8 cellular contexts compared by ENCODE assay signal in the genomic region with DNA sequence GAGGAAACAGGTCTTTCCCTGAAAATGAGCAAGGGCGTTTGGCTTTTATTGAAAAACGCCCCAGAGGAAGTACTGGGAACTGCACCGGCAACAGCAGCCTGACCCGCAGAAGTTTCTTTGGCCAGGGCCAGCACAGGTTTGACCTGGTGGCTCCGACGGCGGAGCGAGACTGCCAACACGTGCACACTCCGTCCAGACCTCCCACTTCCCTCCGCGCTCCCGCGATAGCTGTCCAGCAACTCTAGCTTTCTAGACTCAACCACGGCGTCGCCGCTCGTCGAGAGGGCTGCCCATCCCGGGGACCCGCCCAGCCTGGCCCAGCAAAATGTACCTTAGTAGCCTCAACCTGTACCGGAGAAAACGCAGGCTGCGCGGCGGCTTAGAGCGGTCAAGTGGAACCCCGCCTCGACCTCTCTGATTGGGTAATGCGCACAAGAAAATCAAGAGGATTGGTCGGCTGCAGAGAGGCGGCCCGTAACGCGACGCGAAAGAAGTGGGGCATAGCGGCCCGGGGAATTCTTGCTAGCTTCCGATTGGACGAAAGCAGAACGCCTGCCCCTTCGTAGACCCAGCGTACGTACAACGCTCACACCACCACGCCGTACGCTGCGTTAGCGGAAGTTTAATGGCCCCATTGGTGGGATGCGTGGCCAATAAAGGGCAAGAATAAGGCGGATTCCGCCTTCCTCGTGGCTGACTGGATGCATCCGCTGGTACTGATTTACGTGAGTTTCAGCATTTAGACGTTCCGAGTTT. TPM values are rescaled to one million over a fixed set of nuclear protein-coding genes. Genes with fewer than 3 reads are reported as not detected.
DNase-seq lines count a peak whose midpoint lies in the region; ATAC-seq and TF ChIP-seq lines count a peak whose summit lies in the region.

A gene with protein sequence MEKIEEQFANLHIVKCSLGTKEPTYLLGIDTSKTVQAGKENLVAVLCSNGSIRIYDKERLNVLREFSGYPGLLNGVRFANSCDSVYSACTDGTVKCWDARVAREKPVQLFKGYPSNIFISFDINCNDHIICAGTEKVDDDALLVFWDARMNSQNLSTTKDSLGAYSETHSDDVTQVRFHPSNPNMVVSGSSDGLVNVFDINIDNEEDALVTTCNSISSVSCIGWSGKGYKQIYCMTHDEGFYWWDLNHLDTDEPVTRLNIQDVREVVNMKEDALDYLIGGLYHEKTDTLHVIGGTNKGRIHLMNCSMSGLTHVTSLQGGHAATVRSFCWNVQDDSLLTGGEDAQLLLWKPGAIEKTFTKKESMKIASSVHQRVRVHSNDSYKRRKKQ (minus strand): TSS at position 399 of the 756 bp plus-strand sequence. CDS start 41,929 bp downstream, outside the sequence.

- peaks cover 0 to 7% of the 10 kb centered on the region in 2 donors for H3K9me3 ChIP-seq in breast epithelium
- no peaks in the 10 kb centered on the region for H3K9me3 ChIP-seq in iPS-18c (ENCODE audit: control insufficient read depth, insufficient read depth, low read length)
- no peaks in the 10 kb centered on the region for H3K9me3 ChIP-seq in skeletal muscle tissue (ENCODE audit: control insufficient read depth in 3 of 3, low read length in 3 of 3)

- peak within 1 kb of the TSS; percentile 56 to 90 (median 73) for H3K4me3 ChIP-seq in breast epithelium
- H3K4me3 ChIP-seq in iPS-18c (ENCODE audit: insufficient read depth, low read depth, low read length) = peak within 1 kb of the TSS; percentile 73
- peak within 1 kb of the TSS; percentile 73 to 98 (median 92) for H3K4me3 ChIP-seq in skeletal muscle tissue (ENCODE audit: low read length in 3 of 3)

- no peaks in the 10 kb centered on the region for H3K36me3 ChIP-seq in breast epithelium
- H3K36me3 ChIP-seq in skeletal muscle tissue (ENCODE audit: control insufficient read depth in 3 of 3, insufficient read depth in 3 of 3, low read length in 3 of 3) = peaks cover 0 to 4% (median 0%) of the 10 kb centered on the region in 3 donors

- intact Hi-C loops in breast epithelium (cut with DNase I; ENCODE audit: low total_unique reads) = no loop called here

- ATAC-seq in GM18873 (IDR thresholded peaks at IDR 0.05; ENCODE audit: low FRiP score, unreplicated experiment) (peak; percentile 82), HG03139 (IDR thresholded peaks at IDR 0.05; ENCODE audit: unreplicated experiment) (peak; percentile 78)

- H3K9ac ChIP-seq in skeletal muscle tissue (ENCODE audit: low read depth in 1 of 3, low read length in 3 of 3) = peak within 1 kb of the TSS; percentile 84 to 91 (median 90)

- peaks cover 0 to 4% of the 10 kb centered on the region in 2 donors for H3K4me1 ChIP-seq in breast epithelium
- peaks cover 0 to 6% (median 2%) of the 10 kb centered on the region in 3 donors for H3K4me1 ChIP-seq in skeletal muscle tissue (ENCODE audit: control insufficient read depth in 3 of 3, insufficient read depth in 3 of 3, low read length in 3 of 3)

- H3K27me3 ChIP-seq in breast epithelium (no peaks in the 10 kb centered on the region), skeletal muscle tissue (ENCODE audit: control insufficient read depth in 3 of 3, insufficient read depth in 3 of 3, low read length in 3 of 3) (no peaks in the 10 kb centered on the region)

- H3K27ac ChIP-seq in VCaP = peak within 1 kb of the TSS; percentile 92
- H3K27ac ChIP-seq in breast epithelium = peak within 1 kb of the TSS; percentile 91 to 97
- peak within 1 kb of the TSS; percentile 97 for H3K27ac ChIP-seq in skeletal muscle tissue (ENCODE audit: low read depth, low read length)

- DNase-seq in AG08395 (ENCODE audit: low spot score) (peak; percentile 98), NCI-H2196 treated with DMSO at 0.1 percent for 48 hours (lab: John Stamatoyannopoulos, UW; ENCODE audit: unreplicated experiment) (peak; percentile 99), breast epithelium (ENCODE audit: low spot score in 2 of 2) (peak; percentile 96 to 98)

- peak; percentile 84 for TF ChIP-seq CTCF in VCaP (conservative IDR thresholded peaks at IDR 0.05)
- TF ChIP-seq CTCF in breast epithelium (IDR thresholded peaks at IDR 0.05) = peak; percentile 80 to 90 (median 83)

- TF ChIP-seq POLR2A in breast epithelium (IDR thresholded peaks at IDR 0.05) = peak; percentile 44

RNA-seq across cellular contexts. Expression of the gene that starts here (rescaled TPM):
- total RNA-seq in breast epithelium (10 to 100 TPM in 1 of 3 donors, 1 to 10 TPM in 2; 5.1 to 12.4 (median 8.5) TPM), skeletal muscle tissue (15.7 TPM)

Comparison
In these comparisons a context has a peak if more than half of its experiments do, and no peak if none do; other contexts are left out.
1. Peak in every context shown above with its lines: DNase-seq, ATAC-seq, H3K4me3 ChIP-seq and H3K27ac ChIP-seq.